ENCODE assay signal across 12 cellular contexts in genomic region chr4:139845481-139846093, GRCh38.
DNase-seq lines count a peak whose midpoint lies in the region; ATAC-seq, FAIRE-seq and TF ChIP-seq lines count a peak whose summit lies in the region.
"Had no signal": no experiment of that assay in that cellular context is flagged by ENCODE, and none has a peak within 500 bp of the region (broad histone marks: within the 10 kb centered on the region; RNA-seq: fewer than 3 reads in every experiment).

No MANE protein-coding gene starts in this region.

- FAIRE-seq in D721Med (lab: Jason Lieb, UNC) (peak; percentile 71), colon (lab: Jason Lieb, UNC) (peak; percentile 18)

- ATAC-seq in HG02840 (IDR thresholded peaks at IDR 0.05; ENCODE audit: low FRiP score, unreplicated experiment) = no peak

- H3K4me1 ChIP-seq in HEK293 (ENCODE audit: control insufficient read depth, insufficient read depth, low read length) (peaks cover 2% of the 10 kb centered on the region), neutrophil (ENCODE audit: control insufficient read depth in 1 of 2, insufficient read depth in 1 of 2, low read depth in 1 of 2, low read length in 1 of 2) (peaks cover 53 to 54% of the 10 kb centered on the region in 2 experiments)
- H3K4me1 ChIP-seq: BLaER1 had no signal

- H3K4me3 ChIP-seq in HEK293 (ENCODE audit: low read depth, low read length) (no peak overlapping the region), neutrophil (ENCODE audit: low read depth in 1 of 2, low read length in 1 of 2) (no peak overlapping the region)
- H3K4me3 ChIP-seq: BLaER1 had no signal

- no peak for DNase-seq in D721Med (ENCODE audit: insufficient read length, low spot score)
- DNase-seq in effector CD8-positive, alpha-beta T cell (lab: John Stamatoyannopoulos, UW) = no peak
- no peak for DNase-seq in NCI-H446 treated with DMSO at 0.1 percent for 48 hours (lab: John Stamatoyannopoulos, UW)
- DNase-seq: Caco-2; CD8-positive, alpha-beta memory T cell; HCEC 1CT had no signal

- no peaks in the 10 kb centered on the region for H3K27me3 ChIP-seq in neutrophil
- H3K27me3 ChIP-seq: BLaER1 had no signal

- H3K36me3 ChIP-seq in HEK293 (ENCODE audit: control insufficient read depth in 2 of 2, insufficient read depth in 1 of 2, low read length in 2 of 2) = no peaks in the 10 kb centered on the region
- H3K36me3 ChIP-seq in neutrophil = no peaks in the 10 kb centered on the region

- TF ChIP-seq CTCF in D721Med (IDR thresholded peaks at IDR 0.05; ENCODE audit: insufficient read depth, missing control alignments) (no peak), HEK293 (tag by site-specific recombination; IDR thresholded peaks at IDR 0.05) (no peak), neutrophil (IDR thresholded peaks at IDR 0.05) (no peak)

- CTCF ChIA-PET in HEK293 (lab: Yijun Ruan, JAX) = no interaction called here

- POLR2A ChIA-PET in HEK293 (lab: Yijun Ruan, JAX) = no interaction called here

- H3K27ac ChIP-seq in HEK293 (ENCODE audit: extremely low read depth, low read depth, low read length) (no peak overlapping the region), neutrophil (peak overlapping the region; percentile 74)
- H3K27ac ChIP-seq: BLaER1, HL-60 had no signal

- H3K9me3 ChIP-seq in HEK293 (ENCODE audit: control insufficient read depth, insufficient read depth, low read depth, low read length) (no peaks in the 10 kb centered on the region), neutrophil (no peaks in the 10 kb centered on the region)
- H3K9me3 ChIP-seq: BLaER1, Caco-2 had no signal

TF ChIP-seq in HEK293, 187 proteins besides CTCF, POLR2A, EP300 and RAD21:
- no peak for TF ChIP-seq FEZF1 (tag by site-specific recombination; IDR thresholded peaks at IDR 0.05)
- peak; percentile 72 for TF ChIP-seq ATF2 (tag by site-specific recombination; IDR thresholded peaks at IDR 0.05; ENCODE audit: low read depth)
- no peak for TF ChIP-seq ZNF202 (tag by site-specific recombination; IDR thresholded peaks at IDR 0.05; ENCODE audit: borderline replicate concordance)
